Comparison of ENCODE assay signal across 22 cellular contexts in genomic region chr19:48158210-48158790, GRCh38.
"Had no signal": no experiment of that assay in that cellular context is flagged by ENCODE, and none has a peak within 500 bp of the region (broad histone marks: within the 10 kb centered on the region; RNA-seq: fewer than 3 reads in every experiment).

No MANE protein-coding gene starts in this region.

- H3K27me3 Mint-ChIP-seq: activated naive CD8-positive, alpha-beta T cell treated with anti-CD3 and anti-CD28 coated beads, Interleukin-2, amount 10 ng/mL, durations not matched to agents 7 days and 5 days; activated T-helper 17 cell treated with anti-CD3 and anti-CD28 coated beads, Interleukin-2, amount 50 U/mL, for 72 hours; memory B cell; naive thymus-derived CD4-positive, alpha-beta T cell; progenitor cell of endocrine pancreas had no signal

- H3K4me2 ChIP-seq: neural progenitor cell had no signal

- H3K9me3 Mint-ChIP-seq: activated naive CD8-positive, alpha-beta T cell treated with anti-CD3 and anti-CD28 coated beads, Interleukin-2, amount 10 ng/mL, durations not matched to agents 7 days and 5 days; activated T-helper 17 cell treated with anti-CD3 and anti-CD28 coated beads, Interleukin-2, amount 50 U/mL, for 72 hours; memory B cell; naive thymus-derived CD4-positive, alpha-beta T cell; neural progenitor cell had no signal

- H3K27ac Mint-ChIP-seq: activated naive CD8-positive, alpha-beta T cell treated with anti-CD3 and anti-CD28 coated beads, Interleukin-2, amount 10 ng/mL, durations not matched to agents 7 days and 5 days; activated T-helper 17 cell treated with anti-CD3 and anti-CD28 coated beads, Interleukin-2, amount 50 U/mL, for 72 hours; memory B cell; neural progenitor cell; progenitor cell of endocrine pancreas had no signal

- DNase-seq: activated CD4-positive, alpha-beta T cell treated with anti-CD3 and anti-CD28 coated beads, Interleukin-2, amount 50 U/mL, for 4 hours; activated naive CD4-positive, alpha-beta T cell treated with Interleukin-2 at 50 U/mL for 16 hours; activated naive CD8-positive, alpha-beta T cell treated with anti-CD3 and anti-CD28 coated beads, Interleukin-2, amount 10 ng/mL, durations not matched to agents 7 days and 5 days; activated T-cell treated with anti-CD3 and anti-CD28 coated beads for 4 hours; amygdala; body of pancreas; caudate nucleus; dorsolateral prefrontal cortex; foreskin melanocyte; glutamatergic neuron; kidney; naive thymus-derived CD4-positive, alpha-beta T cell; stimulated activated CD4-positive, alpha-beta T cell treated with anti-CD3 and anti-CD28 coated beads, Interleukin-15, amount 100 ng/mL, for 24 hours; stimulated activated CD4-positive, alpha-beta T cell treated with anti-CD3 and anti-CD28 coated beads, Interleukin-2, amount 100 ng/mL, for 48 hours; stomach; trophoblast cell had no signal

- H3K9ac ChIP-seq: neural progenitor cell had no signal

- ATAC-seq: activated T-helper 17 cell treated with anti-CD3 and anti-CD28 coated beads, Interleukin-2, amount 50 U/mL, for 72 hours; body of pancreas; left lung; mucosa of descending colon; naive thymus-derived CD4-positive, alpha-beta T cell had no signal

- H3K9me3 ChIP-seq: body of pancreas, left lung, mucosa of descending colon, stomach had no signal

- H3K4me3 Mint-ChIP-seq: activated naive CD8-positive, alpha-beta T cell treated with anti-CD3 and anti-CD28 coated beads, Interleukin-2, amount 10 ng/mL, durations not matched to agents 7 days and 5 days; activated T-helper 17 cell treated with anti-CD3 and anti-CD28 coated beads, Interleukin-2, amount 50 U/mL, for 72 hours; memory B cell; naive thymus-derived CD4-positive, alpha-beta T cell; neural progenitor cell had no signal

- H3K27me3 ChIP-seq: body of pancreas, dorsolateral prefrontal cortex, left lung, neural progenitor cell, stomach had no signal

- H3K27ac ChIP-seq: body of pancreas, dorsolateral prefrontal cortex, left lung, neural progenitor cell, stomach had no signal

- H2AFZ ChIP-seq: neural progenitor cell had no signal

- H3K4me3 ChIP-seq: body of pancreas, dorsolateral prefrontal cortex, left lung, mucosa of descending colon, neural progenitor cell, stomach had no signal

- H3K36me3 ChIP-seq: neural progenitor cell had no signal

- H3K4me1 Mint-ChIP-seq: activated naive CD8-positive, alpha-beta T cell treated with anti-CD3 and anti-CD28 coated beads, Interleukin-2, amount 10 ng/mL, durations not matched to agents 7 days and 5 days; neural progenitor cell had no signal

- H3K4me1 ChIP-seq: body of pancreas, left lung, neural progenitor cell, stomach had no signal
